In genomic region chr7:194257-194995, GRCh38 we compare ENCODE assay signal across 9 cellular contexts. TPM values are rescaled to one million over a fixed set of nuclear protein-coding genes. Genes with fewer than 3 reads are reported as not detected.
DNase-seq lines count a peak whose midpoint lies in the region; ATAC-seq and TF ChIP-seq lines count a peak whose summit lies in the region.
"Had no signal": no experiment of that assay in that cellular context is flagged by ENCODE, and none has a peak within 500 bp of the region (broad histone marks: within the 10 kb centered on the region; RNA-seq: fewer than 3 reads in every experiment).

No MANE protein-coding gene starts in this region.

- peaks cover 38 to 77% (median 67%) of the 10 kb centered on the region in 4 donors for H3K4me1 ChIP-seq in esophagus muscularis mucosa

- 32% methylated on average over 27 of the region's 27 CpGs for WGBS in esophagus muscularis mucosa

- H3K27me3 ChIP-seq in MG63 (no peaks in the 10 kb centered on the region), esophagus muscularis mucosa (no peaks in the 10 kb centered on the region)

- no peak for TF ChIP-seq EP300 in esophagus muscularis mucosa (IDR thresholded peaks at IDR 0.05)

- TF ChIP-seq CTCF in AG10803 (conservative IDR thresholded peaks at IDR 0.05; ENCODE audit: low read length): no peak
- no peak for TF ChIP-seq CTCF in esophagus muscularis mucosa (IDR thresholded peaks at IDR 0.05)
- no peak for TF ChIP-seq CTCF in nephron progenitor cell (IDR thresholded peaks at IDR 0.05)

- H3K9me3 ChIP-seq in MG63 (no peaks in the 10 kb centered on the region), esophagus muscularis mucosa (no peaks in the 10 kb centered on the region)

- H3K27me3 Mint-ChIP-seq in nephron progenitor cell (ENCODE audit: low read depth, poor library complexity): peaks cover 35% of the 10 kb centered on the region
- H3K27me3 Mint-ChIP-seq in activated T-helper 17 cell treated with anti-CD3 and anti-CD28 coated beads, Interleukin-2, amount 50 U/mL, for 72 hours: peaks cover 22% of the 10 kb centered on the region

- ATAC-seq in activated T-helper 17 cell treated with anti-CD3 and anti-CD28 coated beads, Interleukin-2, amount 50 U/mL, for 72 hours (replicated peaks): no peak
- no peak for ATAC-seq in HG03457 (IDR thresholded peaks at IDR 0.05; ENCODE audit: unreplicated experiment)

- H3K4me3 Mint-ChIP-seq in nephron progenitor cell: peak overlapping the region; percentile 79
- H3K4me3 Mint-ChIP-seq in activated T-helper 17 cell treated with anti-CD3 and anti-CD28 coated beads, Interleukin-2, amount 50 U/mL, for 72 hours: no peak overlapping the region

- peak; percentile 41 for DNase-seq in AG10803 (ENCODE audit: low read depth)
- DNase-seq in MG63: no peak
- no peak for DNase-seq in esophagus muscularis mucosa (ENCODE audit: extremely low spot score)
- peak; percentile 63 for DNase-seq in nephron progenitor cell
- no peak for DNase-seq in Kasumi-1 (lab: John Stamatoyannopoulos, UW)
- DNase-seq in stimulated activated naive CD4-positive, alpha-beta T cell treated with Interleukin-2 at 50 U/mL for 16 hours (lab: John Stamatoyannopoulos, UW): no peak

- H3K36me3 Mint-ChIP-seq in nephron progenitor cell (ENCODE audit: low read depth): peaks cover 5% of the 10 kb centered on the region
- H3K36me3 Mint-ChIP-seq in activated T-helper 17 cell treated with anti-CD3 and anti-CD28 coated beads, Interleukin-2, amount 50 U/mL, for 72 hours (ENCODE audit: low read depth): no peaks in the 10 kb centered on the region

- no peak for TF ChIP-seq POLR2A in esophagus muscularis mucosa (IDR thresholded peaks at IDR 0.05; ENCODE audit: low read depth)

- H3K4me3 ChIP-seq in AG10803 (ENCODE audit: low read length) (peak overlapping the region; percentile 83), MG63 (peak overlapping the region; percentile 78), esophagus muscularis mucosa (peak overlapping the region; percentile 70 to 91 (median 83))

- intact Hi-C loops in esophagus muscularis mucosa (cut with DNase I): loop anchor here (5.0 kb wide), 2 partner anchors 38 to 47 kb away; no protein-coding TSS in a partner anchor

- H3K4me1 Mint-ChIP-seq in nephron progenitor cell: peaks cover 70% of the 10 kb centered on the region
- H3K4me1 Mint-ChIP-seq in activated T-helper 17 cell treated with anti-CD3 and anti-CD28 coated beads, Interleukin-2, amount 50 U/mL, for 72 hours: no peaks in the 10 kb centered on the region

- H3K27ac ChIP-seq in esophagus muscularis mucosa (replicated peaks in 1 of 4): peak overlapping the region; percentile 92 to 97 (median 96)
- H3K27ac ChIP-seq: KMS-11 had no signal

- H3K9me3 Mint-ChIP-seq in nephron progenitor cell: no peaks in the 10 kb centered on the region
- no peaks in the 10 kb centered on the region for H3K9me3 Mint-ChIP-seq in activated T-helper 17 cell treated with anti-CD3 and anti-CD28 coated beads, Interleukin-2, amount 50 U/mL, for 72 hours

- H3K27ac Mint-ChIP-seq in nephron progenitor cell: no peak overlapping the region
- no peak overlapping the region for H3K27ac Mint-ChIP-seq in activated T-helper 17 cell treated with anti-CD3 and anti-CD28 coated beads, Interleukin-2, amount 50 U/mL, for 72 hours

- H3K36me3 ChIP-seq in MG63 (peaks cover 60% of the 10 kb centered on the region), esophagus muscularis mucosa (peaks cover 35 to 43% (median 42%) of the 10 kb centered on the region in 4 donors)

RNA-seq across cellular contexts. Expression of gene FAM20C, which starts 2.1 kb away (rescaled TPM):
- total RNA-seq in MG63 (2014; rRNA removed; shearing (Covaris generic); ENCODE audit: low replicate concordance): 48.3 and 52.6 TPM in 2 replicates
- 10 to 100 TPM; 46.5 to 79.2 (median 69.8) TPM for total RNA-seq in esophagus muscularis mucosa
- total RNA-seq in activated T-helper 17 cell treated with anti-CD3 and anti-CD28 coated beads, Interleukin-2, amount 50 U/mL, for 72 hours: under 1 TPM; 0.08 to 0.19 TPM

Comparison
In these comparisons a context has a peak if more than half of its experiments do, and no peak if none do; other contexts are left out.
1. DNase-seq: peak in AG10803 (single experiment) and nephron progenitor cell (single experiment); none in MG63 (single experiment), esophagus muscularis mucosa (single experiment), Kasumi-1 (0 of 2) and stimulated activated naive CD4-positive, alpha-beta T cell treated with Interleukin-2 at 50 U/mL for 16 hours (single experiment).
2. RNA of gene FAM20C, which starts 2.1 kb away (total RNA-seq): 46.5 to 79.2 TPM in esophagus muscularis mucosa and 48.3 to 52.6 TPM in MG63; 0.08 to 0.19 TPM in activated T-helper 17 cell treated with anti-CD3 and anti-CD28 coated beads, Interleukin-2, amount 50 U/mL, for 72 hours; every median in the first group is over 10 times any median in the second.
3. Peak in every context shown above with its lines, with median percentiles within 50 percentile points of each other: H3K4me3 ChIP-seq.